ENCODE assay signal across 1 cellular context in the genomic region with DNA sequence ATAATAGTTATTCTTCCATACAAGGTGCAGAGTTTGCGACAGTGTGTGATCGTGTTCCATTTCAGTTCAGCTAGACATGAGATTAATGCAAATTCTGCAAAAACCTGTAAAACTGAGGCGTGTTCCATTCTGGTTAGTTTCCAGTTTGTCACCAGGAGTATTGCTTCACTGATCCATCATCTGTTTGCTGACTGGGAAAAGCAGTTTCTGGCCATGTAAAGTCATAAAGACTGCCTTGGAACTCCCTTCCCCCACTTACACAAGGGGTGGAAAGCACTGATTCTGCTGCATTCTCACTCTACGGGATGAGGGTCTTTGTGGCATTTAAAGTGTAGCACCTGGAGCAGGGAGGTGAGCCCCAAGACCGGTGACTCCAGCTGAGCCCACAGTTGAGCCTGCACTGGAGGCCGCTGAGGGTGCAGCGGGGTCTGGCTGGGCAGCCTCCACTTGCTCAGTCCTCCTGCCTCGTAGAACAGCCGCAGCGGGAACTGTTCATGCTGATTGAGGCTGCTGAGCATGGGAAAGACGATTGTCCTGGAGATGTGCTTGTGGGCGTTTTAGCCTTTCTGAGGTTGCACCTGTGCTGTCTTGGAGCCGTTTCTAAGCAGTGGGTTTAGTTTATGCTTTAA.
A peak's percentile ranks its signal among the peaks of the same experiment; 100 is the strongest.
TF ChIP-seq lines count a peak whose summit lies in the region.

No MANE protein-coding gene starts in this region.

TF ChIP-seq in K562, 482 proteins besides CTCF, POLR2A, EP300 and RAD21:
- TF ChIP-seq OTX1 (CRISPR knock-in tag; IDR thresholded peaks at IDR 0.05) (no peak), CEBPG (CRISPR knock-in tag; IDR thresholded peaks at IDR 0.05) (no peak), CEBPG (tag; conservative IDR thresholded peaks at IDR 0.05 in 1 of 2, IDR thresholded peaks at IDR 0.05 in 1 of 2) (0 out of 4 replicates have a peak, but pooled peaks of 1 of the 2 experiments have one; percentile 10), MCM7 (IDR thresholded peaks at IDR 0.05) (no peak), ZBTB9 (CRISPR knock-in tag; IDR thresholded peaks at IDR 0.05) (no peak), NR2F6 (CRISPR knock-in tag; IDR thresholded peaks at IDR 0.05) (no peak), MCM5 (IDR thresholded peaks at IDR 0.05; ENCODE audit: low read depth) (no peak), TARDBP (IDR thresholded peaks at IDR 0.05) (no peak), MCM2 (IDR thresholded peaks at IDR 0.05; ENCODE audit: low read depth) (no peak), NFIX (CRISPR knock-in tag; IDR thresholded peaks at IDR 0.05; ENCODE audit: low read depth) (no peak), IRF2 (CRISPR knock-in tag; IDR thresholded peaks at IDR 0.05) (no peak), JUN (IDR thresholded peaks at IDR 0.05; ENCODE audit: borderline replicate concordance, low read depth, low read length) (no peak), JUN (CRISPR knock-in tag; IDR thresholded peaks at IDR 0.05; ENCODE audit: borderline replicate concordance) (no peak), ELF2 (CRISPR knock-in tag; IDR thresholded peaks at IDR 0.05) (no peak), C11orf30 (IDR thresholded peaks at IDR 0.05; ENCODE audit: low read depth) (0 out of 2 replicates have a peak, but pooled peaks have one; percentile 12)
- TF ChIP-seq, protein P1, sequence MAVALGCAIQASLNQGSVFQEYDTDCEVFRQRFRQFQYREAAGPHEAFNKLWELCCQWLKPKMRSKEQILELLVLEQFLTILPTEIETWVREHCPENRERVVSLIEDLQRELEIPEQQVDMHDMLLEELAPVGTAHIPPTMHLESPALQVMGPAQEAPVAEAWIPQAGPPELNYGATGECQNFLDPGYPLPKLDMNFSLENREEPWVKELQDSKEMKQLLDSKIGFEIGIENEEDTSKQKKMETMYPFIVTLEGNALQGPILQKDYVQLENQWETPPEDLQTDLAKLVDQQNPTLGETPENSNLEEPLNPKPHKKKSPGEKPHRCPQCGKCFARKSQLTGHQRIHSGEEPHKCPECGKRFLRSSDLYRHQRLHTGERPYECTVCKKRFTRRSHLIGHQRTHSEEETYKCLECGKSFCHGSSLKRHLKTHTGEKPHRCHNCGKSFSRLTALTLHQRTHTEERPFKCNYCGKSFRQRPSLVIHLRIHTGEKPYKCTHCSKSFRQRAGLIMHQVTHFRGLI (CRISPR knock-in tag; IDR thresholded peaks at IDR 0.05) = no peak
